9 cellular contexts compared by ENCODE assay signal in the genomic region with DNA sequence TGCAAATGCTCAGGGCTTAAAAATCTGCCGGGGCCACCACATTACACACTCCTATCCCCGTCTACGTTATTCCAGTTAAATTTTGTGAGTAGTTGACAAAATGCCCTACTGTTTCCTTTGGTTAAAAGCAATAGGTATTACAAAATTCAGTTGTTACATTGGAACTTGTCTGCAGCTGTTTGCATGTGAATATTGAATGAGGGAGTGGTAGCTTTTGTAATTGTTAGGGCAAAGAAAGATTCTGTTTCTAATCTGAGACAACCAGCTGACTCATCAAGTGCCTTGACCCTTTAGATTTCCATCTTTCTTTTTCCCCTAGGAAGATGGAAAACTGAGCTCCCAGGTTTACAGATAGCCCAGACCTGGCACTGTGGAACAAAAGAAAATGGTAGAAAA. TPM values are rescaled to one million over a fixed set of nuclear protein-coding genes. Genes with fewer than 3 reads are reported as not detected.
DNase-seq lines count a peak whose midpoint lies in the region; ATAC-seq, FAIRE-seq and TF ChIP-seq lines count a peak whose summit lies in the region.
"Had no signal": no experiment of that assay in that cellular context is flagged by ENCODE, and none has a peak within 500 bp of the region (broad histone marks: within the 10 kb centered on the region; RNA-seq: fewer than 3 reads in every experiment).

No MANE protein-coding gene starts in this region.

- no peak for DNase-seq in Caco-2
- peak; percentile 5 for DNase-seq in NCI-H460 (ENCODE audit: extremely low read depth, low read depth)
- no peak for DNase-seq in endothelial cell of umbilical vein (ENCODE audit: low read depth, low spot score)
- DNase-seq in posterior vena cava (ENCODE audit: low spot score), result peak; percentile 4
- DNase-seq in stimulated activated naive CD8-positive, alpha-beta T cell treated with anti-CD3 and anti-CD28 coated beads, Interleukin-15, Interleukin-2, amounts not matched to agents 100 U/mL and 50 U/mL, for 24 hours, result no peak
- DNase-seq in GM19239 (ENCODE audit: insufficient read length, low spot score), result no peak

- POLR2A ChIA-PET in Caco-2 (lab: Charles Lee), result interaction anchor here (2.0 kb wide), 1 partner anchor 31 kb away, joined by 6 read pairs; the partner anchor contains the start of gene MAML1
- POLR2A ChIA-PET in endothelial cell of umbilical vein (lab: Charles Lee), result interaction anchor here (0.6 to 1.4 kb wide), 3 partner anchors 58 to 139 kb away, joined by 3 to 4 read pairs (median 3); partner anchors contain the start of genes HNRNPH1 and SQSTM1

- no peak for TF ChIP-seq CTCF in Caco-2 (IDR thresholded peaks at IDR 0.05; ENCODE audit: insufficient read depth in 1 of 2, low read depth in 1 of 2, low read length in 1 of 2, severe bottlenecking in 1 of 2, unreplicated experiment in 1 of 2)
- no peak for TF ChIP-seq CTCF in endothelial cell of umbilical vein (IDR thresholded peaks at IDR 0.05; ENCODE audit: extremely low read depth in 1 of 2, insufficient read depth in 1 of 2, low read depth in 1 of 2, low read length in 2 of 2)

- no peaks in the 10 kb centered on the region; the same call in 1 of the 2 replicates for H3K36me3 ChIP-seq in Caco-2 (ENCODE audit: control insufficient read depth, insufficient read depth, low read length)
- H3K36me3 ChIP-seq in endothelial cell of umbilical vein (ENCODE audit: control insufficient read depth in 2 of 2, extremely low read depth in 1 of 2, insufficient read depth in 2 of 2, low read length in 2 of 2), result no peaks in the 10 kb centered on the region

- H3K9me3 Mint-ChIP-seq in Caco-2 (ENCODE audit: unreplicated experiment), result no peaks in the 10 kb centered on the region

- H3K79me2 ChIP-seq in endothelial cell of umbilical vein (ENCODE audit: control insufficient read depth, insufficient read depth, low read length), result peaks cover 56% of the 10 kb centered on the region

- no TSS peak for BruUV-seq in Caco-2 (replicated peaks; lab: Mats Ljungman, UMichigan)
- BruUV-seq in endothelial cell of umbilical vein (replicated peaks; lab: Mats Ljungman, UMichigan), result no TSS peak

- H3K4me2 ChIP-seq in endothelial cell of umbilical vein (ENCODE audit: insufficient read depth, low read length), result no peak overlapping the region

- dilution Hi-C loops in endothelial cell of umbilical vein (cut with MboI; ENCODE audit: extremely low pct_ligation_motif_present, low sequenced_read_pairs), result no loop called here

- H2AFZ ChIP-seq in endothelial cell of umbilical vein (ENCODE audit: low read depth, low read length), result no peak overlapping the region

- H3K36me3 Mint-ChIP-seq in Caco-2 (ENCODE audit: insufficient read depth, unreplicated experiment), result peaks cover 34% of the 10 kb centered on the region

- H3K4me3 ChIP-seq in Caco-2 (ENCODE audit: low read depth, low read length) (no peak overlapping the region), endothelial cell of umbilical vein (replicated peaks in 1 of 3; ENCODE audit: insufficient read depth in 1 of 3, low read depth in 1 of 3, low read length in 3 of 3) (no peak overlapping the region)

- no peaks in the 10 kb centered on the region for H3K27me3 ChIP-seq in Caco-2 (replicated peaks; ENCODE audit: control insufficient read depth, insufficient read depth, low read length)
- no peaks in the 10 kb centered on the region for H3K27me3 ChIP-seq in endothelial cell of umbilical vein (ENCODE audit: control insufficient read depth in 2 of 2, insufficient read depth in 2 of 2, low read length in 2 of 2)

- H3K4me3 Mint-ChIP-seq in Caco-2 (ENCODE audit: unreplicated experiment), result no peak overlapping the region

- CTCF ChIA-PET in Caco-2 (lab: Charles Lee) (interaction anchor here (0.7 to 1.9 kb wide), 10 partner anchors 8 to 144 kb away, joined by 3 to 11 read pairs (median 4); no protein-coding TSS in a partner anchor), endothelial cell of umbilical vein (lab: Charles Lee) (interaction anchor here (0.8 to 7.1 kb wide), 29 partner anchors 8 to 447 kb away, joined by 3 to 103 read pairs (median 5); partner anchors contain the start of genes LTC4S, MAML1 and SQSTM1)

- no peaks in the 10 kb centered on the region for H3K27me3 Mint-ChIP-seq in Caco-2 (ENCODE audit: insufficient read depth, unreplicated experiment)

- no peak for TF ChIP-seq POLR2A in endothelial cell of umbilical vein (IDR thresholded peaks at IDR 0.05; ENCODE audit: low read depth, low read length)

- ATAC-seq in HG03039 (IDR thresholded peaks at IDR 0.05; ENCODE audit: unreplicated experiment) (no peak), HG02840 (IDR thresholded peaks at IDR 0.05; ENCODE audit: low FRiP score, unreplicated experiment) (no peak)
- no peak for ATAC-seq in stimulated activated naive CD8-positive, alpha-beta T cell treated with anti-CD3 and anti-CD28 coated beads, Interleukin-15, Interleukin-2, amounts not matched to agents 100 U/mL and 50 U/mL, for 24 hours

- H3K27ac Mint-ChIP-seq in Caco-2 (ENCODE audit: unreplicated experiment), result peak overlapping the region; percentile 81

- FAIRE-seq in endothelial cell of umbilical vein (lab: Jason Lieb, UNC) (no peak), GM19239 (lab: Jason Lieb, UNC) (no peak)
- FAIRE-seq: H54 had no signal

- peaks cover 12% of the 10 kb centered on the region for H3K4me1 ChIP-seq in Caco-2
- H3K4me1 ChIP-seq in endothelial cell of umbilical vein (ENCODE audit: control insufficient read depth, extremely low read depth, insufficient read depth, low read length), result peaks cover 55% of the 10 kb centered on the region

- no peak overlapping the region for H3K9ac ChIP-seq in endothelial cell of umbilical vein (replicated peaks; ENCODE audit: extremely low read depth, insufficient read depth, low read length)

- peaks cover 2% of the 10 kb centered on the region for H4K20me1 ChIP-seq in endothelial cell of umbilical vein (replicated peaks; ENCODE audit: control insufficient read depth, extremely low read depth, insufficient read depth, low read length)

- intact Hi-C loops in Caco-2 (cut with micrococcal nuclease; ENCODE audit: unreplicated experiment), result loop anchor here (1.0 to 2.0 kb wide), 6 partner anchors 7 to 63 kb away; partner anchors contain the start of genes MAML1, MGAT4B and SQSTM1
- intact Hi-C loops in endothelial cell of umbilical vein (cut with micrococcal nuclease), result loop anchor here (1.0 to 2.0 kb wide), 3 partner anchors 34 to 328 kb away; no protein-coding TSS in a partner anchor
- intact Hi-C loops in posterior vena cava (cut with DNase I), result loop anchor here in 1 of 2 donors (5.0 kb wide), 1 partner anchor 145 kb away; the partner anchor contains the start of gene TBC1D9B

- H3K9me3 ChIP-seq in Caco-2 (no peaks in the 10 kb centered on the region), endothelial cell of umbilical vein (replicated peaks; ENCODE audit: control insufficient read depth, insufficient read depth, low read length) (no peaks in the 10 kb centered on the region)

- H3K27ac ChIP-seq in endothelial cell of umbilical vein (ENCODE audit: insufficient read depth, low read depth, low read length), result no peak overlapping the region

- H3K9me1 ChIP-seq in endothelial cell of umbilical vein (replicated peaks; ENCODE audit: control insufficient read depth, extremely low read depth, insufficient read depth, low read length), result no peaks in the 10 kb centered on the region

- H3K4me1 Mint-ChIP-seq in Caco-2 (ENCODE audit: low read depth, unreplicated experiment), result peaks cover 31% of the 10 kb centered on the region

RNA-seq across cellular contexts. Expression of gene MAML1, which starts 30.2 kb away (rescaled TPM):
- 39.3 and 41.3 TPM in 2 replicates for total RNA-seq in Caco-2 (2022)
- 13.0 and 13.1 TPM in 2 replicates for total RNA-seq in NCI-H460 (2014; rRNA removed; shearing (Covaris generic))
- 12.0 and 14.2 TPM in 2 replicates for polyA plus RNA-seq in NCI-H460 (2014; cell fraction: nucleus; rRNA removed)
- 29.0 and 30.1 TPM in 2 replicates for total RNA-seq in endothelial cell of umbilical vein
- 11.7 and 12.4 TPM in 2 replicates for polyA plus RNA-seq in endothelial cell of umbilical vein
- 9.5 and 10.7 TPM in 2 replicates for polyA plus RNA-seq in endothelial cell of umbilical vein (2011; cell fraction: cytosol; rRNA removed)
- 12.5 and 13.6 TPM in 2 replicates for polyA plus RNA-seq in endothelial cell of umbilical vein (2011; cell fraction: nucleus; rRNA removed)
- 13.7 and 14.8 TPM in 2 replicates for polyA plus RNA-seq in endothelial cell of umbilical vein (2012)
- polyA minus RNA-seq in endothelial cell of umbilical vein, result 13.1 and 15.0 TPM in 2 replicates
- polyA minus RNA-seq in endothelial cell of umbilical vein (2011; cell fraction: cytosol; rRNA and poly(A)+ RNA removed), result 8.9 TPM
- polyA minus RNA-seq in endothelial cell of umbilical vein (2011; cell fraction: nucleus; rRNA and poly(A)+ RNA removed), result 14.1 and 17.8 TPM in 2 replicates
- 10 to 100 TPM; 22.0 to 22.5 TPM for total RNA-seq in posterior vena cava

RNA-seq across cellular contexts. Expression of gene LTC4S, which starts 31.0 kb away (rescaled TPM):
- total RNA-seq in Caco-2 (2022), result 2.3 and 2.4 TPM in 2 replicates
- total RNA-seq in NCI-H460 (2014; rRNA removed; shearing (Covaris generic)), result 0.81 and 0.87 TPM in 2 replicates
- polyA plus RNA-seq in NCI-H460 (2014; cell fraction: nucleus; rRNA removed), result 0.99 TPM in 1 of 2 replicates, not detected in the other
- 0.88 and 0.95 TPM in 2 replicates for total RNA-seq in endothelial cell of umbilical vein
- 6.3 and 14.1 TPM in 2 replicates for polyA plus RNA-seq in endothelial cell of umbilical vein
- polyA plus RNA-seq in endothelial cell of umbilical vein (2011; cell fraction: cytosol; rRNA removed), result 0.98 and 1.7 TPM in 2 replicates
- 2.3 and 3.3 TPM in 2 replicates for polyA plus RNA-seq in endothelial cell of umbilical vein (2011; cell fraction: nucleus; rRNA removed)
- 1.0 TPM in 1 of 2 replicates, not detected in the other for polyA plus RNA-seq in endothelial cell of umbilical vein (2012)
- 0.49 TPM in 1 of 2 replicates, not detected in the other for polyA minus RNA-seq in endothelial cell of umbilical vein
- polyA minus RNA-seq in endothelial cell of umbilical vein (2011; cell fraction: cytosol; rRNA and poly(A)+ RNA removed), result not detected
- not detected in 2 replicates for polyA minus RNA-seq in endothelial cell of umbilical vein (2011; cell fraction: nucleus; rRNA and poly(A)+ RNA removed)
- total RNA-seq in posterior vena cava, result 10 to 100 TPM; 19.7 to 20.3 TPM

RNA-seq across cellular contexts. Expression of gene MGAT4B, which starts 43.9 kb away (rescaled TPM):
- total RNA-seq in Caco-2 (2022) (215 and 217 TPM in 2 replicates), endothelial cell of umbilical vein (226 and 243 TPM in 2 replicates), posterior vena cava (10 to 100 TPM; 54.6 to 62.8 TPM)
- 94.0 and 101 TPM in 2 replicates for total RNA-seq in NCI-H460 (2014; rRNA removed; shearing (Covaris generic))
- polyA plus RNA-seq in NCI-H460 (2014; cell fraction: nucleus; rRNA removed), result 238 and 312 TPM in 2 replicates
- 243 and 300 TPM in 2 replicates for polyA plus RNA-seq in endothelial cell of umbilical vein
- polyA plus RNA-seq in endothelial cell of umbilical vein (2011; cell fraction: cytosol; rRNA removed), result 227 and 229 TPM in 2 replicates
- polyA plus RNA-seq in endothelial cell of umbilical vein (2011; cell fraction: nucleus; rRNA removed), result 434 and 609 TPM in 2 replicates
- 211 and 221 TPM in 2 replicates for polyA plus RNA-seq in endothelial cell of umbilical vein (2012)
- polyA minus RNA-seq in endothelial cell of umbilical vein, result 149 and 172 TPM in 2 replicates
- polyA minus RNA-seq in endothelial cell of umbilical vein (2011; cell fraction: cytosol; rRNA and poly(A)+ RNA removed), result 87.2 TPM
- 91.5 and 136 TPM in 2 replicates for polyA minus RNA-seq in endothelial cell of umbilical vein (2011; cell fraction: nucleus; rRNA and poly(A)+ RNA removed)

RNA-seq across cellular contexts. Expression of gene SQSTM1, which starts 57.9 kb away (rescaled TPM):
- 250 and 259 TPM in 2 replicates for total RNA-seq in Caco-2 (2022)
- 632 and 637 TPM in 2 replicates for total RNA-seq in NCI-H460 (2014; rRNA removed; shearing (Covaris generic))
- 1,377 and 1,626 TPM in 2 replicates for polyA plus RNA-seq in NCI-H460 (2014; cell fraction: nucleus; rRNA removed)
- total RNA-seq in endothelial cell of umbilical vein, result 316 and 346 TPM in 2 replicates
- polyA plus RNA-seq in endothelial cell of umbilical vein, result 293 and 302 TPM in 2 replicates
- polyA plus RNA-seq in endothelial cell of umbilical vein (2011; cell fraction: cytosol; rRNA removed), result 161 and 215 TPM in 2 replicates
- 318 and 450 TPM in 2 replicates for polyA plus RNA-seq in endothelial cell of umbilical vein (2011; cell fraction: nucleus; rRNA removed)
- 253 and 324 TPM in 2 replicates for polyA plus RNA-seq in endothelial cell of umbilical vein (2012)
- 329 and 383 TPM in 2 replicates for polyA minus RNA-seq in endothelial cell of umbilical vein
- 322 TPM for polyA minus RNA-seq in endothelial cell of umbilical vein (2011; cell fraction: cytosol; rRNA and poly(A)+ RNA removed)
- 164 and 528 TPM in 2 replicates for polyA minus RNA-seq in endothelial cell of umbilical vein (2011; cell fraction: nucleus; rRNA and poly(A)+ RNA removed)
- total RNA-seq in posterior vena cava, result 100 to 1,000 TPM; 245 to 333 TPM

Comparison
In these comparisons a context has a peak if more than half of its experiments do, and no peak if none do; other contexts are left out.
1. DNase-seq: peak in NCI-H460 (single experiment) and posterior vena cava (single experiment); none in Caco-2 (0 of 2), endothelial cell of umbilical vein (single experiment), stimulated activated naive CD8-positive, alpha-beta T cell treated with anti-CD3 and anti-CD28 coated beads, Interleukin-15, Interleukin-2, amounts not matched to agents 100 U/mL and 50 U/mL, for 24 hours (single experiment) and GM19239 (single experiment).